15 cellular contexts compared by ENCODE assay signal in genomic region chr12:75909714-75910451, GRCh38.
A peak's percentile ranks its signal among the peaks of the same experiment; 100 is the strongest.
DNase-seq lines count a peak whose midpoint lies in the region; ATAC-seq and TF ChIP-seq lines count a peak whose summit lies in the region.
"Had no signal": no experiment of that assay in that cellular context is flagged by ENCODE, and none has a peak within 500 bp of the region (broad histone marks: within the 10 kb centered on the region; RNA-seq: fewer than 3 reads in every experiment).

No MANE protein-coding gene starts in this region.

- no peak overlapping the region for H2BK15ac ChIP-seq in neuronal stem cell (ENCODE audit: low read length)

- no peaks in the 10 kb centered on the region for H3K36me3 ChIP-seq in neuronal stem cell (replicated peaks in 1 of 2; ENCODE audit: control insufficient read depth in 2 of 2, insufficient read depth in 2 of 2, low read length in 2 of 2)
- H3K36me3 ChIP-seq in SJCRH30 = no peaks in the 10 kb centered on the region

- TF ChIP-seq CTCF in C4-2B (conservative IDR thresholded peaks at IDR 0.05) (no peak), dorsolateral prefrontal cortex (IDR thresholded peaks at IDR 0.05 in 54 of 56, conservative IDR thresholded peaks at IDR 0.05 in 2 of 56; ENCODE audit: low read depth in 1 of 56, partially characterized antibody in 56 of 56) (no peak)

- no peak for ATAC-seq in naive thymus-derived CD8-positive, alpha-beta T cell
- ATAC-seq: effector memory CD8-positive, alpha-beta T cell had no signal

- H3K27me3 Mint-ChIP-seq in naive thymus-derived CD8-positive, alpha-beta T cell = peaks cover 0 to 3% (median 2%) of the 10 kb centered on the region in 5 donors
- H3K27me3 Mint-ChIP-seq: effector memory CD8-positive, alpha-beta T cell had no signal

- H3K79me1 ChIP-seq in neuronal stem cell (ENCODE audit: low read depth, low read length) = peaks cover 1% of the 10 kb centered on the region

- H3K18ac ChIP-seq in neuronal stem cell (ENCODE audit: low read length) = no peak overlapping the region

- H3K4me1 Mint-ChIP-seq in naive thymus-derived CD8-positive, alpha-beta T cell = no peaks in the 10 kb centered on the region

- H3K23ac ChIP-seq in neuronal stem cell (ENCODE audit: low read depth, low read length, poor library complexity) = no peak overlapping the region

- no peak overlapping the region for H4K91ac ChIP-seq in neuronal stem cell (ENCODE audit: low read depth, low read length, poor library complexity)

- no peak overlapping the region for H3K4ac ChIP-seq in neuronal stem cell (ENCODE audit: low read length)

- H3K4me3 Mint-ChIP-seq in naive thymus-derived CD8-positive, alpha-beta T cell = no peak overlapping the region
- H3K4me3 Mint-ChIP-seq: B cell; effector memory CD8-positive, alpha-beta T cell; HFFc6 had no signal

- POLR2A ChIA-PET in naive thymus-derived CD8-positive, alpha-beta T cell (lab: Charles Lee) = no interaction called here

- H2AFZ ChIP-seq in neuronal stem cell (ENCODE audit: low read length) = peak overlapping the region; percentile 62

- H3K4me1 ChIP-seq in neuronal stem cell (ENCODE audit: control insufficient read depth in 2 of 2, insufficient read depth in 1 of 2, low read depth in 1 of 2, low read length in 2 of 2) (peaks cover 0 to 15% of the 10 kb centered on the region in 2 donors), SJCRH30 (peaks cover 10% of the 10 kb centered on the region)

- peaks cover 0 to 3% (median 0%) of the 10 kb centered on the region in 9 donors for H3K9me3 Mint-ChIP-seq in naive thymus-derived CD8-positive, alpha-beta T cell
- H3K9me3 Mint-ChIP-seq: effector memory CD8-positive, alpha-beta T cell; HFFc6 had no signal

- H3K27me3 ChIP-seq in dorsolateral prefrontal cortex (no peaks in the 10 kb centered on the region), neuronal stem cell (ENCODE audit: control insufficient read depth in 3 of 3, insufficient read depth in 3 of 3, low read depth in 1 of 3, low read length in 3 of 3) (no peaks in the 10 kb centered on the region), SJCRH30 (no peaks in the 10 kb centered on the region)

- no peak overlapping the region for H3K27ac Mint-ChIP-seq in naive thymus-derived CD8-positive, alpha-beta T cell
- H3K27ac Mint-ChIP-seq: B cell; effector memory CD8-positive, alpha-beta T cell; HFFc6 had no signal

- H3K36me3 Mint-ChIP-seq in naive thymus-derived CD8-positive, alpha-beta T cell = no peaks in the 10 kb centered on the region

- H3K9me3 ChIP-seq in neuronal stem cell (replicated peaks in 1 of 2; ENCODE audit: control insufficient read depth in 2 of 2, insufficient read depth in 1 of 2, low read depth in 1 of 2, low read length in 2 of 2) (no peaks in the 10 kb centered on the region), SJCRH30 (replicated peaks) (no peaks in the 10 kb centered on the region)

- DNase-seq in NCI-H146 (lab: John Stamatoyannopoulos, UW) = peak; percentile 93
- DNase-seq in dorsolateral prefrontal cortex = no peak
- DNase-seq in neuronal stem cell (ENCODE audit: low spot score) = no peak
- DNase-seq in LoVo (ENCODE audit: low spot score) = no peak
- no peak for DNase-seq in GM03348 (ENCODE audit: low spot score)
- no peak for DNase-seq in naive thymus-derived CD8-positive, alpha-beta T cell
- no peak for DNase-seq in SJCRH30
- DNase-seq: activated CD4-positive, CD25-positive, alpha-beta regulatory T cell; activated T-cell treated with anti-CD3 and anti-CD28 coated beads, Interleukin-2, amount 50 U/mL, for 1 hour; amniotic stem cell; effector memory CD8-positive, alpha-beta T cell; stimulated activated naive CD4-positive, alpha-beta T cell had no signal

- H3K9ac ChIP-seq in neuronal stem cell (ENCODE audit: low read depth, low read length, poor library complexity) = no peak overlapping the region

- H2BK12ac ChIP-seq in neuronal stem cell (ENCODE audit: low read length) = no peak overlapping the region

- intact Hi-C loops in dorsolateral prefrontal cortex (cut with DNase I) = no loop called here

- no peak overlapping the region for H2BK5ac ChIP-seq in neuronal stem cell (ENCODE audit: low read length)

- H3K27ac ChIP-seq in C4-2B (peak overlapping the region; percentile 52; the same call in 1 of the 2 replicates), dorsolateral prefrontal cortex (peak overlapping the region in 47 of 59 donors; percentile 2 to 88 (median 54)), neuronal stem cell (replicated peaks; ENCODE audit: low read length) (no peak overlapping the region), SJCRH30 (no peak overlapping the region)

- no peak overlapping the region for H2AK5ac ChIP-seq in neuronal stem cell (ENCODE audit: low read depth, low read length)

- H3K4me3 ChIP-seq in dorsolateral prefrontal cortex = no peak overlapping the region
- no peak overlapping the region for H3K4me3 ChIP-seq in neuronal stem cell (ENCODE audit: low read length in 2 of 2)
- no peak overlapping the region for H3K4me3 ChIP-seq in SJCRH30

- no peak overlapping the region for H3K4me2 ChIP-seq in neuronal stem cell (ENCODE audit: insufficient read depth, low read length, poor library complexity, severe bottlenecking)

- WGBS in neuronal stem cell (ENCODE audit: extremely low coverage in 2 of 2, insufficient read length in 2 of 2, insufficient replicate concordance in 1 of 2), 2 donors = no CpG with 5 or more reads among the region's 7 CpGs

- no peak overlapping the region for H3K14ac ChIP-seq in neuronal stem cell (ENCODE audit: low read length)

- no peak overlapping the region for H2BK120ac ChIP-seq in neuronal stem cell (ENCODE audit: low read depth, low read length)

- no peak overlapping the region for H4K8ac ChIP-seq in neuronal stem cell (ENCODE audit: low read depth, low read length)

Comparison
In these comparisons a context has a peak if more than half of its experiments do, and no peak if none do; other contexts are left out.
1. H3K27ac ChIP-seq: peak in C4-2B (single experiment) and dorsolateral prefrontal cortex (47 of 59); none in neuronal stem cell (single experiment) and SJCRH30 (single experiment).